ENCODE assay signal across 1 cellular context in genomic region chr2:236340251-236340650, GRCh38.
TF ChIP-seq lines count a peak whose summit lies in the region.

No MANE protein-coding gene starts in this region.

TF ChIP-seq in H1, 55 proteins besides CTCF, POLR2A, EP300 and RAD21 (continued from another document):
- TF ChIP-seq SIX5 (IDR thresholded peaks at IDR 0.05; ENCODE audit: low read depth, low read length) = no peak
- TF ChIP-seq POLR2AphosphoS5 (IDR thresholded peaks at IDR 0.05; ENCODE audit: low read depth, low read length) = no peak
